In the genomic region with DNA sequence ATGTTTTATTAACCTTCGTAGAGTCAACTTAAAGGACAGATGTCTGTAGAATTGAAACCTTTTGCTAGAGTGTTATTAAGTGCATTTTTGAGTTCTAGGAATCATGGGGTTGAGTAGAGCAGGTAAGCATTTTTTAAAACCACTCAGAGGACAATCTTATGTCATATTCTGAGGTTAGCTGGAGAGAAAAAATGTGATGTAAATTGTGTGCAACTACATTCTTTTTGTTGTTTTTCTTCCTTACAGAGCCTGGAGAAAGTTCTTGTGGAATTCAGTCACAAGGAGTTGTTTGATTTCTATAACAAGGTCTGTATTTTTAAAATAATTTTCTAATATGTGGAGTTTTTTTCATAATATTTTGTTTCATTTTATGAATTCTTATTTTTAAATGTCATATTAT, we compare ENCODE assay signal across 29 cellular contexts.
"Had no signal": no experiment of that assay in that cellular context is flagged by ENCODE, and none has a peak within 500 bp of the region (broad histone marks: within the 10 kb centered on the region; RNA-seq: fewer than 3 reads in every experiment).

No MANE protein-coding gene starts in this region.

- ATAC-seq: gastrocnemius medialis; pancreas; psoas muscle; stimulated activated effector memory CD8-positive, alpha-beta T cell treated with anti-CD3 and anti-CD28 coated beads, Interleukin-12 subunit alpha, Interleukin-12 subunit beta, amount 100 ng/mL, for 72 hours; upper lobe of right lung had no signal

- H3K4me3 ChIP-seq: cardiac muscle cell, esophagus squamous epithelium, gastrocnemius medialis, left ventricle myocardium inferior, pancreas, psoas muscle, sigmoid colon, thyroid gland, upper lobe of right lung had no signal

- H3K4me1 Mint-ChIP-seq: activated CD4-positive, alpha-beta memory T cell treated with anti-CD3 and anti-CD28 coated beads, Interleukin-2, amount 10 ng/mL, durations not matched to agents 7 days and 5 days; activated CD4-positive, alpha-beta T cell treated with anti-CD3 and anti-CD28 coated beads, Interleukin-2, amount 10 ng/mL, durations not matched to agents 7 days and 5 days; brain; stimulated activated effector memory CD8-positive, alpha-beta T cell treated with anti-CD3 and anti-CD28 coated beads, Interleukin-12 subunit alpha, Interleukin-12 subunit beta, amount 100 ng/mL, for 72 hours had no signal

- DNase-seq: activated CD4-positive, alpha-beta memory T cell treated with anti-CD3 and anti-CD28 coated beads, Interleukin-2, amount 10 ng/mL, durations not matched to agents 7 days and 5 days; activated CD4-positive, alpha-beta T cell treated with anti-CD3 and anti-CD28 coated beads, Interleukin-2, amount 10 ng/mL, durations not matched to agents 7 days and 5 days; activated CD4-positive, CD25-positive, alpha-beta regulatory T cell treated with anti-CD3 and anti-CD28 coated beads, Interleukin-2, amount 50 U/mL, for 72 hours; activated CD8-positive, alpha-beta memory T cell treated with anti-CD3 and anti-CD28 coated beads, Interleukin-2, amount 50 U/mL, for 48 hours; activated gamma-delta T cell treated with Interleukin-2 at 50 U/mL for 16 hours; activated naive CD4-positive, alpha-beta T cell treated with anti-CD3 and anti-CD28 coated beads, Interleukin-2, amount 50 U/mL, for 16 hours; activated T-cell treated with anti-CD3 and anti-CD28 coated beads, Interleukin-2, amount 50 U/mL, for 24 hours; cerebellar nuclear complex; esophagus squamous epithelium; gastrocnemius medialis; glutamatergic neuron; left ventricle myocardium inferior; nephron progenitor cell; pancreas; psoas muscle; sigmoid colon; small intestine; stimulated activated CD4-positive, alpha-beta T cell treated with anti-CD3 and anti-CD28 coated beads, Interleukin-4, amount 100 ng/mL, for 24 hours; T-helper 2 cell; thyroid gland; upper lobe of right lung had no signal

- H3K27ac ChIP-seq: cardiac muscle cell, epithelial cell of prostate, esophagus squamous epithelium, gastrocnemius medialis, left ventricle myocardium inferior, pancreas, psoas muscle, sigmoid colon, thyroid gland, upper lobe of right lung had no signal

- H3K9me3 ChIP-seq: neutrophil, pancreas, thyroid gland had no signal

- H3K27me3 Mint-ChIP-seq: activated CD4-positive, alpha-beta memory T cell treated with anti-CD3 and anti-CD28 coated beads, Interleukin-2, amount 10 ng/mL, durations not matched to agents 7 days and 5 days; activated CD4-positive, alpha-beta T cell treated with anti-CD3 and anti-CD28 coated beads, Interleukin-2, amount 10 ng/mL, durations not matched to agents 7 days and 5 days; activated T-cell treated with anti-CD3 and anti-CD28 coated beads, Interleukin-2, amount 50 U/mL, for 24 hours; brain; dendritic cell treated with granulocyte-macrophage colony-stimulating factor and Interleukin-4, amounts not matched to agents 40 ng/mL and 50 ng/mL, for 4 days; stimulated activated naive CD8-positive, alpha-beta T cell treated with anti-CD3 and anti-CD28 coated beads, Interleukin-15, Interleukin-2, amounts not matched to agents 100 ng/mL and 50 ng/mL, for 24 hours had no signal

- H3K36me3 ChIP-seq: cardiac muscle cell, neutrophil, pancreas, thyroid gland, upper lobe of right lung had no signal

- FAIRE-seq: islet of Langerhans, pancreas, small intestine had no signal

- H3K4me3 Mint-ChIP-seq: activated CD4-positive, alpha-beta memory T cell treated with anti-CD3 and anti-CD28 coated beads, Interleukin-2, amount 10 ng/mL, durations not matched to agents 7 days and 5 days; activated CD4-positive, alpha-beta T cell treated with anti-CD3 and anti-CD28 coated beads, Interleukin-2, amount 10 ng/mL, durations not matched to agents 7 days and 5 days; activated T-cell treated with anti-CD3 and anti-CD28 coated beads, Interleukin-2, amount 50 U/mL, for 24 hours; brain; dendritic cell treated with granulocyte-macrophage colony-stimulating factor and Interleukin-4, amounts not matched to agents 40 ng/mL and 50 ng/mL, for 4 days; nephron progenitor cell; stimulated activated effector memory CD8-positive, alpha-beta T cell treated with anti-CD3 and anti-CD28 coated beads, Interleukin-12 subunit alpha, Interleukin-12 subunit beta, amount 100 ng/mL, for 72 hours; stimulated activated naive CD8-positive, alpha-beta T cell treated with anti-CD3 and anti-CD28 coated beads, Interleukin-15, Interleukin-2, amounts not matched to agents 100 ng/mL and 50 ng/mL, for 24 hours had no signal

- H3K4me1 ChIP-seq: esophagus squamous epithelium, gastrocnemius medialis, left ventricle myocardium inferior, pancreas, psoas muscle, sigmoid colon, thyroid gland, upper lobe of right lung had no signal

- H3K27ac Mint-ChIP-seq: activated CD4-positive, alpha-beta memory T cell treated with anti-CD3 and anti-CD28 coated beads, Interleukin-2, amount 10 ng/mL, durations not matched to agents 7 days and 5 days; activated CD4-positive, alpha-beta T cell treated with anti-CD3 and anti-CD28 coated beads, Interleukin-2, amount 10 ng/mL, durations not matched to agents 7 days and 5 days; activated T-cell treated with anti-CD3 and anti-CD28 coated beads, Interleukin-2, amount 50 U/mL, for 24 hours; brain; dendritic cell treated with granulocyte-macrophage colony-stimulating factor and Interleukin-4, amounts not matched to agents 40 ng/mL and 50 ng/mL, for 4 days; stimulated activated effector memory CD8-positive, alpha-beta T cell treated with anti-CD3 and anti-CD28 coated beads, Interleukin-12 subunit alpha, Interleukin-12 subunit beta, amount 100 ng/mL, for 72 hours; stimulated activated naive CD8-positive, alpha-beta T cell treated with anti-CD3 and anti-CD28 coated beads, Interleukin-15, Interleukin-2, amounts not matched to agents 100 ng/mL and 50 ng/mL, for 24 hours had no signal

- H3K27me3 ChIP-seq: cardiac muscle cell, esophagus squamous epithelium, gastrocnemius medialis, neutrophil, pancreas, sigmoid colon, thyroid gland, upper lobe of right lung had no signal
